9 cellular contexts compared by ENCODE assay signal in the genomic region with DNA sequence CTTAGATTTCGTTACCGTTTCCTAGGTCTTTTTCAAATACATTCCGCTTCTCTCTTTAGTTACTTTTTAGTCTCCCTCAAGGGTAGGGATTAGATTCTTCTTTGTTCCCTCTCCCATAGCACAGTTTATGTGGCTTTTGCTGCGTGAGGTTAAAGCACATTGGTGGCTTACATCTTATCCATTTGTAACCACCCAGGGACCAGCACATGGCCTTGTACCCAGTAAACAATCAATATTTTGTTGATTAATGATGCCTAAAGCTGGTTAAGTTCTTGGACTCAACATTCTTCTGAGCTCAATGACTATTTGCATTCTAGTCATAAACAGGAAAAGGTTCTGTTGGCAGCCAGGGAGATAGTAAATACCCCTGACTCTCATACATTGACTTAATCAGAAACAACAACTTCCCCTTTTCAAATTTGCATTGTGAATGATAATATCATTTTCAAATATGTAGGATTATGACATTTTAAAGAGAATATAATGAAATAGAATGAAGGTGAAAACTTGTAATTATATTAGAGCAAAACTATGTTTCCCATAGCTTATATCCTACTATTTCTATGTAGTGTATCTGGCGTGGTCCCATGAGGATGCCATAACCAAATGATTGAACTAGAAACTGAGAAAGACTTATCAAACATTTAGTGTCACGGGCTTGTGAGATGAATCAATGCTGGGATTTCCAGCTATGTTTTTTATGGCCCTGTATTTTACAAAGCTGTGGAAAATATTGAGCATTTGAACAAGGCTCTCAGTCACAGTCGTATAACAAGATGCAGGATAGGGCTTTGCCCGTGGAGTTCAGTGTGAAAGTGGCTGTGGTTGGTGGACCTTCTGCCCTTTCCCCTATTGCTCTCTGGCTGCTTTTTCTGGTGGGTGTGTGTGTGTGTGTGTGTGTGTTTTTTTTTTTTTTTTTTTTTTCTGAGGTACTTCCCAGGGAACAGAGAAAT.
DNase-seq lines count a peak whose midpoint lies in the region; ATAC-seq lines count a peak whose summit lies in the region.
"Had no signal": no experiment of that assay in that cellular context is flagged by ENCODE, and none has a peak within 500 bp of the region (broad histone marks: within the 10 kb centered on the region; RNA-seq: fewer than 3 reads in every experiment).

No MANE protein-coding gene starts in this region.

- DNase-seq in activated T-cell treated with anti-CD3 and anti-CD28 coated beads, Interleukin-2, amount 50 U/mL, for 48 hours: peak; percentile 37 to 50
- no peak for DNase-seq in kidney glomerular epithelial cell (lab: John Stamatoyannopoulos, UW)
- no peak for DNase-seq in HT-29 (ENCODE audit: low spot score)
- DNase-seq in NCI-H226: no peak
- DNase-seq in HK-2 (ENCODE audit: unreplicated experiment): no peak
- DNase-seq: cortex of kidney had no signal

- ATAC-seq in GM18498 (IDR thresholded peaks at IDR 0.05; ENCODE audit: unreplicated experiment): peak; percentile 87
- peak; percentile 73 for ATAC-seq in GM19397 (IDR thresholded peaks at IDR 0.05; ENCODE audit: unreplicated experiment)
- peak; percentile 79 for ATAC-seq in HG03039 (IDR thresholded peaks at IDR 0.05; ENCODE audit: unreplicated experiment)

Comparison
In these comparisons a context has a peak if more than half of its experiments do, and no peak if none do; other contexts are left out.
1. DNase-seq: peak in activated T-cell treated with anti-CD3 and anti-CD28 coated beads, Interleukin-2, amount 50 U/mL, for 48 hours (2 of 2); none in kidney glomerular epithelial cell (single experiment), HT-29 (single experiment), NCI-H226 (single experiment) and HK-2 (single experiment).
2. Peak in every context shown above with its lines, with median percentiles within 50 percentile points of each other: ATAC-seq.